ENCODE assay signal across 9 cellular contexts in genomic region chr10:6409982-6410694, GRCh38.
DNase-seq lines count a peak whose midpoint lies in the region; ATAC-seq and TF ChIP-seq lines count a peak whose summit lies in the region.
"Had no signal": no experiment of that assay in that cellular context is flagged by ENCODE, and none has a peak within 500 bp of the region (broad histone marks: within the 10 kb centered on the region; RNA-seq: fewer than 3 reads in every experiment).

No MANE protein-coding gene starts in this region.

- H3K36me3 Mint-ChIP-seq in T-helper 2 cell treated with Interferon-gamma antibody and Interleukin-4, amounts not matched to agents 5 μg/mL and 100 μg/mL, for 36 hours (ENCODE audit: low read depth) = peaks cover 11% of the 10 kb centered on the region

- no peaks in the 10 kb centered on the region for H3K36me3 ChIP-seq in neutrophil
- H3K36me3 ChIP-seq in HAP-1 (replicated peaks) = no peaks in the 10 kb centered on the region
- H3K36me3 ChIP-seq in WERI-Rb-1 = no peaks in the 10 kb centered on the region

- ATAC-seq in HG03432 (IDR thresholded peaks at IDR 0.05; ENCODE audit: unreplicated experiment) = no peak
- ATAC-seq in HG03139 (IDR thresholded peaks at IDR 0.05; ENCODE audit: unreplicated experiment) = no peak
- ATAC-seq: HCT116 had no signal

- H3K9me3 ChIP-seq in neutrophil (no peaks in the 10 kb centered on the region), HAP-1 (no peaks in the 10 kb centered on the region), WERI-Rb-1 (ENCODE audit: severe bottlenecking) (no peaks in the 10 kb centered on the region)

- H3K4me1 Mint-ChIP-seq in T-helper 2 cell treated with Interferon-gamma antibody and Interleukin-4, amounts not matched to agents 5 μg/mL and 100 μg/mL, for 36 hours (ENCODE audit: low read depth) = peaks cover 43% of the 10 kb centered on the region

- H3K27ac ChIP-seq in neutrophil (peak overlapping the region; percentile 56), WERI-Rb-1 (no peak overlapping the region)

- peak overlapping the region; percentile 79 for H3K4me3 Mint-ChIP-seq in T-helper 2 cell treated with Interferon-gamma antibody and Interleukin-4, amounts not matched to agents 5 μg/mL and 100 μg/mL, for 36 hours

- TF ChIP-seq CTCF in epithelial cell of esophagus (IDR thresholded peaks at IDR 0.05; ENCODE audit: insufficient read depth, low read depth, low read length, missing control alignments) (no peak), neutrophil (IDR thresholded peaks at IDR 0.05) (no peak), WERI-Rb-1 (IDR thresholded peaks at IDR 0.05; ENCODE audit: low read depth, low read length) (no peak)

- peak overlapping the region; percentile 93 for H3K27ac Mint-ChIP-seq in T-helper 2 cell treated with Interferon-gamma antibody and Interleukin-4, amounts not matched to agents 5 μg/mL and 100 μg/mL, for 36 hours

- H3K27me3 ChIP-seq in neutrophil (no peaks in the 10 kb centered on the region), HAP-1 (ENCODE audit: low read depth) (no peaks in the 10 kb centered on the region), WERI-Rb-1 (ENCODE audit: insufficient read depth, low read depth, severe bottlenecking) (peaks cover 5% of the 10 kb centered on the region)

- H3K27me3 Mint-ChIP-seq in T-helper 2 cell treated with Interferon-gamma antibody and Interleukin-4, amounts not matched to agents 5 μg/mL and 100 μg/mL, for 36 hours (ENCODE audit: low read depth) = no peaks in the 10 kb centered on the region

- H3K9me3 Mint-ChIP-seq in T-helper 2 cell treated with Interferon-gamma antibody and Interleukin-4, amounts not matched to agents 5 μg/mL and 100 μg/mL, for 36 hours = no peaks in the 10 kb centered on the region

- H3K4me1 ChIP-seq in neutrophil (ENCODE audit: control insufficient read depth in 1 of 2, insufficient read depth in 1 of 2, low read depth in 1 of 2, low read length in 1 of 2) (peaks cover 22 to 26% of the 10 kb centered on the region in 2 experiments), HAP-1 (no peaks in the 10 kb centered on the region)

- DNase-seq in EH (ENCODE audit: low read depth) = peak; percentile 63
- DNase-seq in T-helper 2 cell treated with Interferon-gamma antibody and Interleukin-4, amounts not matched to agents 5 μg/mL and 100 μg/mL, for 36 hours (ENCODE audit: low spot score) = peak; percentile 26
- peak; percentile 60 for DNase-seq in epithelial cell of esophagus (ENCODE audit: low read depth)
- no peak for DNase-seq in HAP-1 (ENCODE audit: low spot score in 2 of 2)
- no peak for DNase-seq in WERI-Rb-1

- H3K4me3 ChIP-seq in epithelial cell of esophagus (ENCODE audit: low read length) (no peak overlapping the region), neutrophil (ENCODE audit: low read depth in 1 of 2, low read length in 1 of 2) (no peak overlapping the region), HAP-1 (no peak overlapping the region), WERI-Rb-1 (ENCODE audit: low read depth, low read length) (no peak overlapping the region)

- in situ Hi-C loops in HAP-1 (cut with MboI; ENCODE audit: low sequenced_read_pairs) = no loop called here

Comparison
In these comparisons a context has a peak if more than half of its experiments do, and no peak if none do; other contexts are left out.
1. DNase-seq: peak in EH (single experiment), T-helper 2 cell treated with Interferon-gamma antibody and Interleukin-4, amounts not matched to agents 5 μg/mL and 100 μg/mL, for 36 hours (single experiment) and epithelial cell of esophagus (single experiment); none in HAP-1 (0 of 2) and WERI-Rb-1 (single experiment).